ENCODE assay signal across 29 cellular contexts in the genomic region with DNA sequence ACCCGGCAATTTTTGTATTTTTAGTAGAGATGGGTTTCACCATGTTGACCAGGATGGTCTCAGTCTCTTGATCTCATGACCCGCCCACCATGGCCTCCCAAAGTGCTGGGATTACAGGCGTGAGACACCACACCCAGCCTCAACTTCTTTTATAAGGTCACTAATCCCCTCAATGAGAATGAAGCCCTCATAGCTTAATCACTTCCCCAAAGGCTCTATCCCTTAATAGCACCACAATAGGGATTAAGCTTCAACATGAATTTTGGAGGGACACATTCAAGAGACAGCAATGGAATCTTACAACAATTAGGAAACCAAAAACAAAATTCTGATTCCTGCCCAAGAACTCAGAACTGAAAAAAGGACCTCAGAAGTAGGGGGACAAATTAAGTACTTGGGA.
"Had no signal": no experiment of that assay in that cellular context is flagged by ENCODE, and none has a peak within 500 bp of the region (broad histone marks: within the 10 kb centered on the region; RNA-seq: fewer than 3 reads in every experiment).

No MANE protein-coding gene starts in this region.

- H3K36me3 ChIP-seq: left lung, lower lobe of right lung, pancreas, prostate gland, stomach, thyroid gland had no signal

- H3K4me1 Mint-ChIP-seq: stimulated activated naive B cell treated with anti-CD40 and anti-IgM and Interleukin-4, amounts not matched to agents 10 μg/mL and 1 μg/mL and 100 μg/mL, for 72 hours had no signal

- H3K36me3 Mint-ChIP-seq: natural killer cell had no signal

- H3K9me3 ChIP-seq: left lung, lower lobe of right lung, pancreas, prostate gland, stomach, testis, thyroid gland, transverse colon, upper lobe of right lung had no signal

- H3K27me3 Mint-ChIP-seq: naive B cell; stimulated activated naive B cell treated with anti-CD40 and anti-IgM and Interleukin-4, amounts not matched to agents 10 μg/mL and 1 μg/mL and 100 μg/mL, for 72 hours had no signal

- H3K4me1 ChIP-seq: left lung, lower lobe of right lung, pancreas, prostate gland, thyroid gland, transverse colon, upper lobe of right lung had no signal

- H3K4me3 ChIP-seq: left lung, lower lobe of right lung, pancreas, prostate gland, skin epidermis, stomach, testis, thyroid gland, transverse colon, upper lobe of right lung had no signal

- H3K27me3 ChIP-seq: left lung, pancreas, stomach, testis, thyroid gland, transverse colon, upper lobe of right lung had no signal

- ATAC-seq: left colon; left lung; lower lobe of right lung; natural killer cell; pancreas; right cardiac atrium; sciatic nerve; stimulated activated naive B cell treated with anti-CD40 and anti-IgM and Interleukin-4, amounts not matched to agents 10 μg/mL and 1 μg/mL and 100 μg/mL, for 72 hours; stimulated activated naive CD8-positive, alpha-beta T cell treated with anti-CD3 and anti-CD28 coated beads, Interleukin-15, Interleukin-2, amounts not matched to agents 100 U/mL and 50 U/mL, for 24 hours; upper lobe of right lung had no signal

- DNase-seq: hypothalamus; immature natural killer cell; kidney; left colon; left lung; lower lobe of right lung; mammary epithelial cell; mesenchymal stem cell; naive B cell; natural killer cell; nucleus accumbens; pancreas; posterior cingulate gyrus; retina; right cardiac atrium; stimulated activated CD4-positive, alpha-beta T cell treated with anti-CD3 and anti-CD28 coated beads, Interleukin-12 subunit alpha, Interleukin-12 subunit beta, amount 100 ng/mL, for 4 hours; stimulated activated CD4-positive, alpha-beta T cell treated with anti-CD3 and anti-CD28 coated beads, Interleukin-15, amount 100 ng/mL, for 24 hours; stimulated activated CD4-positive, alpha-beta T cell treated with anti-CD3 and anti-CD28 coated beads, Interleukin-2, amount 100 ng/mL, for 24 hours; stimulated activated CD4-positive, alpha-beta T cell treated with anti-CD3 and anti-CD28 coated beads, Interleukin-4, amount 100 ng/mL, for 1 hour; stimulated activated naive B cell treated with anti-CD40 and anti-IgM and Interleukin-4, amounts not matched to agents 10 μg/mL and 1 μg/mL and 100 μg/mL, for 72 hours; stimulated activated naive CD8-positive, alpha-beta T cell treated with anti-CD3 and anti-CD28 coated beads, Interleukin-15, Interleukin-2, amounts not matched to agents 100 U/mL and 50 U/mL, for 24 hours; stomach; testis; thyroid gland; transverse colon; upper lobe of right lung had no signal

- H3K27ac Mint-ChIP-seq: naive B cell; natural killer cell; stimulated activated naive B cell treated with anti-CD40 and anti-IgM and Interleukin-4, amounts not matched to agents 10 μg/mL and 1 μg/mL and 100 μg/mL, for 72 hours had no signal

- H3K27ac ChIP-seq: left lung, lower lobe of right lung, pancreas, prostate gland, skin epidermis, stomach, thyroid gland, transverse colon, upper lobe of right lung had no signal

- H3K4me3 Mint-ChIP-seq: immature natural killer cell; naive B cell; natural killer cell; stimulated activated naive B cell treated with anti-CD40 and anti-IgM and Interleukin-4, amounts not matched to agents 10 μg/mL and 1 μg/mL and 100 μg/mL, for 72 hours had no signal

- H3K9me3 Mint-ChIP-seq: immature natural killer cell; naive B cell; natural killer cell; stimulated activated naive B cell treated with anti-CD40 and anti-IgM and Interleukin-4, amounts not matched to agents 10 μg/mL and 1 μg/mL and 100 μg/mL, for 72 hours had no signal
